8 cellular contexts compared by ENCODE assay signal in the genomic region with DNA sequence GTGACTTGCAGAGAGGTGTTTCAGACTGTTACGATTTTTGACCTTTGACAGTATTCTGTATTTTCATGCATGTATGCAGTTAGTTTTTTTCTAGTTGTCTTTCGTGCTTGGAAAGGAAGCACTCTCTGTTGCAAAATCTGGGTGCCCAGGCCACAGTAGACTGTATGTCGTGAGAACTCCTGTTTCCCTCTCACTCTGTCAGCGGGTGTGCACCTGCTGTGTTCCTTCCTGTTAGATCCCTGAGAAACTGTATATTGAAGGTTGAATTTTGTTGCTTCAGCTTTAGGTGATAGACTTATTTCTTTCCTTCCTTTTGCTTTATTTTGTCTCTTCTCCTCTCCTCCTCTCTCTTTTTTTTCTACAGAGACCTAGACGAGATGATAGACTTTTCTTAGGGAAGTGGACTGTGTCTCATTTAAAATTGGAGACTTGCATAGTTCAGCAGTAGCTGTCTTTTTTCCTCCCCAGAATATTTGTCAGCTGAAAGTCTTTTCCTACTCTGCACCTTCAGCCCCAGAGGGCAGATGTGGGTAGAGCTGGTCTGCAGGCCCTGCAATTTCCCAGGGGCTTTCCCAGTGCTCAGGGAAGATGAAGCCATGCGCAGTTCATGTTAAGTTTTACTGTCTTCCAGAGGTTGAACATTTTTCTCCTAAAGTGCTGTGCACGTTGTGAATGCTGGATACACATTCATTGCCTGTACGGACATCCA. TPM values are rescaled to one million over a fixed set of nuclear protein-coding genes. Genes with fewer than 3 reads are reported as not detected.
DNase-seq lines count a peak whose midpoint lies in the region; ATAC-seq and TF ChIP-seq lines count a peak whose summit lies in the region.

No MANE protein-coding gene starts in this region.

- in situ Hi-C loops in KBM-7 (cut with MboI; ENCODE audit: low pct_unique_long_range_greater_than_20kb, low sequenced_read_pairs) = no loop called here

- ATAC-seq in GM18870 (IDR thresholded peaks at IDR 0.05; ENCODE audit: unreplicated experiment) = no peak

- 11 to 15% methylated on average over 8 of the region's 8 CpGs for WGBS in esophagus, 2 donors

- no peaks in the 10 kb centered on the region for H3K9me3 ChIP-seq in CD4-positive, alpha-beta memory T cell (ENCODE audit: control insufficient read depth in 1 of 2, low read length in 2 of 2)
- H3K9me3 ChIP-seq in esophagus (ENCODE audit: control insufficient read depth in 2 of 2, insufficient read depth in 1 of 2, low read depth in 1 of 2, low read length in 1 of 2) (no peaks in the 10 kb centered on the region), neutrophil (no peaks in the 10 kb centered on the region)

- peak overlapping the region; percentile 77 for H3K27ac ChIP-seq in CD4-positive, alpha-beta memory T cell (ENCODE audit: low read depth, low read length)
- peak overlapping the region; percentile 35 to 96 for H3K27ac ChIP-seq in esophagus (ENCODE audit: low read depth in 2 of 2, low read length in 1 of 2)
- peak overlapping the region; percentile 96 for H3K27ac ChIP-seq in neutrophil

- H3K4me3 Mint-ChIP-seq in CD4-positive, alpha-beta memory T cell = peak overlapping the region; percentile 89 to 97 (median 94)
- H3K4me3 Mint-ChIP-seq in activated CD4-positive, alpha-beta T cell treated with anti-CD3 and anti-CD28 coated beads, Interleukin-2, amount 10 ng/mL, durations not matched to agents 7 days and 5 days = peak overlapping the region; percentile 87

- TF ChIP-seq CTCF in neutrophil (IDR thresholded peaks at IDR 0.05) = no peak

- H3K9me3 Mint-ChIP-seq in CD4-positive, alpha-beta memory T cell = no peaks in the 10 kb centered on the region
- H3K9me3 Mint-ChIP-seq in activated CD4-positive, alpha-beta T cell treated with anti-CD3 and anti-CD28 coated beads, Interleukin-2, amount 10 ng/mL, durations not matched to agents 7 days and 5 days = no peaks in the 10 kb centered on the region

- CTCF ChIA-PET in CD4-positive, alpha-beta memory T cell (lab: Charles Lee; ENCODE audit: partially characterized antibody) = interaction anchor here (1.0 to 1.5 kb wide), 3 partner anchors 37 to 70 kb away, joined by 3 to 6 read pairs (median 6); no protein-coding TSS in a partner anchor
- CTCF ChIA-PET in activated CD4-positive, alpha-beta T cell treated with anti-CD3 and anti-CD28 coated beads, Interleukin-2, amount 10 ng/mL, durations not matched to agents 7 days and 5 days (lab: Charles Lee) = interaction anchor here (0.7 to 1.3 kb wide), 9 partner anchors 11 to 325 kb away, joined by 3 to 4 read pairs (median 3); a partner anchor contains a TSS

- DNase-seq in CD4-positive, alpha-beta memory T cell = peak; percentile 21 to 74 (median 31)
- DNase-seq in KBM-7 (peak; percentile 78), NCI-H2196 (lab: John Stamatoyannopoulos, UW; ENCODE audit: unreplicated experiment) (no peak), AG20443 (ENCODE audit: low spot score) (no peak)
- peak; percentile 46 for DNase-seq in activated CD4-positive, alpha-beta T cell treated with anti-CD3 and anti-CD28 coated beads, Interleukin-2, amount 10 ng/mL, durations not matched to agents 7 days and 5 days

- H3K36me3 Mint-ChIP-seq in CD4-positive, alpha-beta memory T cell = peaks cover 0 to 22% of the 10 kb centered on the region in 2 donors
- H3K36me3 Mint-ChIP-seq in activated CD4-positive, alpha-beta T cell treated with anti-CD3 and anti-CD28 coated beads, Interleukin-2, amount 10 ng/mL, durations not matched to agents 7 days and 5 days (ENCODE audit: low read depth) = peaks cover 11% of the 10 kb centered on the region

- H3K36me3 ChIP-seq in CD4-positive, alpha-beta memory T cell (ENCODE audit: insufficient read depth, low read length) = no peaks in the 10 kb centered on the region
- no peaks in the 10 kb centered on the region for H3K36me3 ChIP-seq in esophagus (ENCODE audit: control insufficient read depth in 2 of 2, insufficient read depth in 2 of 2, low read length in 1 of 2)
- no peaks in the 10 kb centered on the region for H3K36me3 ChIP-seq in neutrophil

- POLR2A ChIA-PET in CD4-positive, alpha-beta memory T cell (lab: Charles Lee; ENCODE audit: partially characterized antibody) = interaction anchor here (0.6 to 5.7 kb wide), 11 partner anchors 8 to 537 kb away, joined by 3 to 63 read pairs (median 4); no protein-coding TSS in a partner anchor
- POLR2A ChIA-PET in activated CD4-positive, alpha-beta T cell treated with anti-CD3 and anti-CD28 coated beads, Interleukin-2, amount 10 ng/mL, durations not matched to agents 7 days and 5 days (lab: Charles Lee) = interaction anchor here (0.6 to 0.7 kb wide), 3 partner anchors 18 to 351 kb away, joined by 3 to 5 read pairs (median 4); no protein-coding TSS in a partner anchor

- peaks cover 44 to 70% (median 57%) of the 10 kb centered on the region in 4 donors for H3K4me1 Mint-ChIP-seq in CD4-positive, alpha-beta memory T cell
- H3K4me1 Mint-ChIP-seq in activated CD4-positive, alpha-beta T cell treated with anti-CD3 and anti-CD28 coated beads, Interleukin-2, amount 10 ng/mL, durations not matched to agents 7 days and 5 days = peaks cover 59% of the 10 kb centered on the region

- intact Hi-C loops in CD4-positive, alpha-beta memory T cell (cut with micrococcal nuclease) = loop anchor here (2.0 to 5.0 kb wide), 3 partner anchors 13 to 283 kb away; no protein-coding TSS in a partner anchor

- peak overlapping the region; percentile 44 to 82 for H3K4me3 ChIP-seq in CD4-positive, alpha-beta memory T cell (ENCODE audit: low read length in 2 of 2)
- H3K4me3 ChIP-seq in esophagus (ENCODE audit: low read depth in 1 of 2, low read length in 2 of 2) (peak overlapping the region; percentile 19 to 96), neutrophil (ENCODE audit: low read depth in 1 of 2, low read length in 1 of 2) (peak overlapping the region; percentile 77 to 79)

- H3K27me3 Mint-ChIP-seq in CD4-positive, alpha-beta memory T cell = no peaks in the 10 kb centered on the region
- H3K27me3 Mint-ChIP-seq in activated CD4-positive, alpha-beta T cell treated with anti-CD3 and anti-CD28 coated beads, Interleukin-2, amount 10 ng/mL, durations not matched to agents 7 days and 5 days = no peaks in the 10 kb centered on the region

- peak overlapping the region; percentile 89 to 98 (median 92) for H3K27ac Mint-ChIP-seq in CD4-positive, alpha-beta memory T cell
- peak overlapping the region; percentile 85 for H3K27ac Mint-ChIP-seq in activated CD4-positive, alpha-beta T cell treated with anti-CD3 and anti-CD28 coated beads, Interleukin-2, amount 10 ng/mL, durations not matched to agents 7 days and 5 days

- peaks cover 61% of the 10 kb centered on the region for H3K4me1 ChIP-seq in CD4-positive, alpha-beta memory T cell (ENCODE audit: insufficient read depth, low read length)
- H3K4me1 ChIP-seq in esophagus (ENCODE audit: control insufficient read depth in 2 of 2, insufficient read depth in 2 of 2, low read length in 1 of 2) = peaks cover 0 to 3% of the 10 kb centered on the region in 2 donors
- H3K4me1 ChIP-seq in neutrophil (ENCODE audit: control insufficient read depth in 1 of 2, insufficient read depth in 1 of 2, low read depth in 1 of 2, low read length in 1 of 2) = peaks cover 56 to 61% of the 10 kb centered on the region in 2 experiments

- H3K27me3 ChIP-seq in CD4-positive, alpha-beta memory T cell (ENCODE audit: insufficient read depth, low read length) = no peaks in the 10 kb centered on the region
- H3K27me3 ChIP-seq in esophagus (ENCODE audit: control insufficient read depth in 1 of 2, insufficient read depth in 2 of 2, low read length in 2 of 2) (no peaks in the 10 kb centered on the region), neutrophil (no peaks in the 10 kb centered on the region)

RNA-seq across cellular contexts. Expression of a gene that starts 1.4 kb away (rescaled TPM):
- total RNA-seq in CD4-positive, alpha-beta memory T cell = 10 to 100 TPM; 94.2 to 95.5 TPM
- polyA plus RNA-seq in CD4-positive, alpha-beta memory T cell = 10 to 100 TPM; 17.7 to 40.2 TPM
- 10 to 100 TPM; 61.7 to 76.9 TPM for total RNA-seq in activated CD4-positive, alpha-beta T cell treated with anti-CD3 and anti-CD28 coated beads, Interleukin-2, amount 10 ng/mL, durations not matched to agents 7 days and 5 days
- polyA plus RNA-seq in esophagus = 1 to 10 TPM; 6.8 to 7.7 TPM

Comparison
In these comparisons a context has a peak if more than half of its experiments do, and no peak if none do; other contexts are left out.
1. DNase-seq: peak in CD4-positive, alpha-beta memory T cell (5 of 5), KBM-7 (single experiment) and activated CD4-positive, alpha-beta T cell treated with anti-CD3 and anti-CD28 coated beads, Interleukin-2, amount 10 ng/mL, durations not matched to agents 7 days and 5 days (single experiment); none in NCI-H2196 (single experiment) and AG20443 (single experiment).
2. Peak in every context shown above with its lines, with median percentiles within 50 percentile points of each other: H3K27ac ChIP-seq and H3K4me3 ChIP-seq.